13 cellular contexts compared by ENCODE assay signal in the genomic region with DNA sequence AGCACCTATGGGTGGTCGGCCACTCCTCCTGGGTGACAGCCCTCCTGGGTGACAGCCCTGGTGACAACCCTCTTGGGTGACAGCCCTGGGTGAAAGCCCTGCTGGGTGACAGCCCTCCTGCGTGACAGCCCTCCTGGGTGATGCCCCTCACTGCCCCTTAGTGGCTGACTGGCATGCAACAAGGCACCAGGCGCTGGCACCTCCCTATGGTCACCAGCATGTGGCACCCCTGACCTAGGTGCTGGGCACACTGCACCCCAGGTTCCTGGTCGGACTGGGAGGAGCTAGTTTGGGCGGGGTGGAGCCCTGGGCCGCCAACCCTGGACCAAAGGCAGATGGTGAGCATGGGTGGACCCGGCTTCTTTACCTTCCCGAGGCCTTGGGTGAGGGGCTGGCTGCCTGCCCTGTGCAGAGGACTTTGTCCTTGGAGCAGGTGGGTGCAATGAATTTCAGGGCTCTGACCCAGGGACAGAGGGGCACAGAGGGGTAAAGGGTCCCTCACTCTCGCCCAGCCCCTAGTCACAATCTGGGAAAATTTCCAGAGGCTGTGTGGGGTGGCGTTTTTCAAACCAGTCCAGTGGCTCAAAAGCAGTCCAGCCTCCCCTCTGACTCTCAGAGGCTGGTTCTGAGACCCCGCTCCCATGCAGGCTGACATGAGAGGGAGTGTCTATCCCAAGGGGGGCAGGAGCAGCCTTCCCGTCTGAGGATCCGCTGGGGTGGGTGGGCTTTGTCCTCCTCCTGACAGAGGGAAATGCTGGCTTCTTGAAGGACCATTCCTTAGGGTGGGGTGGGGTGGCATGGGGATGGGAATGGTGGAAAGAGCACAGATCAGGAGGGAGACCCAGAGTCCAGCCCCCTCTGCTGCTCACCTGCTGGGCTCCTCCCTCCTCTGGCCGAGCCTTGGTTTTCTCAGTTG. TPM values are rescaled to one million over a fixed set of nuclear protein-coding genes. Genes with fewer than 3 reads are reported as not detected.
DNase-seq lines count a peak whose midpoint lies in the region; ATAC-seq and TF ChIP-seq lines count a peak whose summit lies in the region.
"Had no signal": no experiment of that assay in that cellular context is flagged by ENCODE, and none has a peak within 500 bp of the region (broad histone marks: within the 10 kb centered on the region; RNA-seq: fewer than 3 reads in every experiment).

No MANE protein-coding gene starts in this region.

- peak; percentile 91 for ATAC-seq in activated T-helper 17 cell treated with anti-CD3 and anti-CD28 coated beads, Interleukin-2, amount 50 U/mL, for 72 hours (replicated peaks)
- peak; percentile 54 for ATAC-seq in stimulated activated memory B cell treated with anti-CD40 and anti-IgM and Interleukin-4, amounts not matched to agents 10 μg/mL and 1 μg/mL and 100 μg/mL, for 72 hours

- no peaks in the 10 kb centered on the region for H3K36me3 Mint-ChIP-seq in activated T-helper 17 cell treated with anti-CD3 and anti-CD28 coated beads, Interleukin-2, amount 50 U/mL, for 72 hours (ENCODE audit: low read depth)
- H3K36me3 Mint-ChIP-seq in stimulated activated memory B cell treated with anti-CD40 and anti-IgM and Interleukin-4, amounts not matched to agents 10 μg/mL and 1 μg/mL and 100 μg/mL, for 72 hours = no peaks in the 10 kb centered on the region
- H3K36me3 Mint-ChIP-seq: CD14-positive monocyte had no signal

- DNase-seq in stimulated activated CD8-positive, alpha-beta memory T cell treated with anti-CD3 and anti-CD28 coated beads, Interleukin-12 subunit alpha, Interleukin-12 subunit beta, amount 100 ng/mL, for 4 hours (ENCODE audit: low read depth) = peak; percentile 45
- no peak for DNase-seq in stimulated activated CD8-positive, alpha-beta memory T cell treated with anti-CD3 and anti-CD28 coated beads, Interleukin-4, amount 100 ng/mL, for 48 hours
- DNase-seq in HT-29 (ENCODE audit: low spot score) (peak; percentile 32), ovary (no peak), GM19238 (ENCODE audit: insufficient read length, low spot score) (no peak), T-helper 9 cell (no peak)
- DNase-seq: NCI-H226 had no signal

- no peak for TF ChIP-seq POLR2A in ovary (IDR thresholded peaks at IDR 0.05)

- no peak overlapping the region for H3K4me3 ChIP-seq in ovary
- H3K4me3 ChIP-seq: smooth muscle cell had no signal

- no peaks in the 10 kb centered on the region for H3K27me3 Mint-ChIP-seq in activated T-helper 17 cell treated with anti-CD3 and anti-CD28 coated beads, Interleukin-2, amount 50 U/mL, for 72 hours
- no peaks in the 10 kb centered on the region for H3K27me3 Mint-ChIP-seq in stimulated activated memory B cell treated with anti-CD40 and anti-IgM and Interleukin-4, amounts not matched to agents 10 μg/mL and 1 μg/mL and 100 μg/mL, for 72 hours

- H3K4me1 Mint-ChIP-seq in activated T-helper 17 cell treated with anti-CD3 and anti-CD28 coated beads, Interleukin-2, amount 50 U/mL, for 72 hours = no peaks in the 10 kb centered on the region
- H3K4me1 Mint-ChIP-seq in stimulated activated memory B cell treated with anti-CD40 and anti-IgM and Interleukin-4, amounts not matched to agents 10 μg/mL and 1 μg/mL and 100 μg/mL, for 72 hours = peaks cover 15% of the 10 kb centered on the region

- no peak for TF ChIP-seq CTCF in ovary (IDR thresholded peaks at IDR 0.05)

- no peaks in the 10 kb centered on the region for H3K9me3 Mint-ChIP-seq in activated T-helper 17 cell treated with anti-CD3 and anti-CD28 coated beads, Interleukin-2, amount 50 U/mL, for 72 hours
- no peaks in the 10 kb centered on the region for H3K9me3 Mint-ChIP-seq in stimulated activated memory B cell treated with anti-CD40 and anti-IgM and Interleukin-4, amounts not matched to agents 10 μg/mL and 1 μg/mL and 100 μg/mL, for 72 hours

- H3K27ac Mint-ChIP-seq in activated T-helper 17 cell treated with anti-CD3 and anti-CD28 coated beads, Interleukin-2, amount 50 U/mL, for 72 hours = no peak overlapping the region
- H3K27ac Mint-ChIP-seq in stimulated activated memory B cell treated with anti-CD40 and anti-IgM and Interleukin-4, amounts not matched to agents 10 μg/mL and 1 μg/mL and 100 μg/mL, for 72 hours = no peak overlapping the region
- H3K27ac Mint-ChIP-seq: CD14-positive monocyte had no signal

- intact Hi-C loops in ovary (cut with DNase I) = no loop called here

- no peak overlapping the region for H3K4me3 Mint-ChIP-seq in activated T-helper 17 cell treated with anti-CD3 and anti-CD28 coated beads, Interleukin-2, amount 50 U/mL, for 72 hours
- H3K4me3 Mint-ChIP-seq in stimulated activated memory B cell treated with anti-CD40 and anti-IgM and Interleukin-4, amounts not matched to agents 10 μg/mL and 1 μg/mL and 100 μg/mL, for 72 hours = no peak overlapping the region
- H3K4me3 Mint-ChIP-seq: CD14-positive monocyte had no signal

- H3K27me3 ChIP-seq in ovary = no peaks in the 10 kb centered on the region

- 81 to 84% (median 83%) methylated on average over 10 to 14 of the region's 14 CpGs for WGBS in ovary, 3 donors

- no peak for TF ChIP-seq EP300 in ovary (IDR thresholded peaks at IDR 0.05)

- H3K36me3 ChIP-seq in ovary = no peaks in the 10 kb centered on the region

- no peak overlapping the region for H3K27ac ChIP-seq in ovary

- H3K9me3 ChIP-seq in ovary = no peaks in the 10 kb centered on the region

- H3K4me1 ChIP-seq in ovary (ENCODE audit: insufficient read depth) = peaks cover 2% of the 10 kb centered on the region

RNA-seq across cellular contexts. Expression of a gene that starts 25.9 kb away (rescaled TPM):
- not detected in 2 replicates for total RNA-seq in HT-29 (2014; rRNA removed; shearing (Covaris generic))
- total RNA-seq in activated T-helper 17 cell treated with anti-CD3 and anti-CD28 coated beads, Interleukin-2, amount 50 U/mL, for 72 hours = not detected
- not detected for total RNA-seq in ovary
- under 1 TPM in 1 of 2 donors, not detected in 1; 0.53 TPM for polyA plus RNA-seq in ovary
- total RNA-seq: fibroblast of villous mesenchyme, smooth muscle cell, temporal lobe had no signal
- polyA plus RNA-seq: smooth muscle cell had no signal

RNA-seq across cellular contexts. Expression of a gene that starts 44.5 kb away (rescaled TPM):
- total RNA-seq in HT-29 (2014; rRNA removed; shearing (Covaris generic)) = 147 and 162 TPM in 2 replicates
- 100 to 1,000 TPM; 204 to 207 TPM for total RNA-seq in activated T-helper 17 cell treated with anti-CD3 and anti-CD28 coated beads, Interleukin-2, amount 50 U/mL, for 72 hours
- total RNA-seq in ovary = 100 to 1,000 TPM in 5 of 7 donors, 10 to 100 TPM in 2; 72.3 to 256 (median 228) TPM
- 100 to 1,000 TPM; 111 to 184 TPM for polyA plus RNA-seq in ovary

Comparison
In these comparisons a context has a peak if more than half of its experiments do, and no peak if none do; other contexts are left out.
1. DNase-seq: peak in stimulated activated CD8-positive, alpha-beta memory T cell treated with anti-CD3 and anti-CD28 coated beads, Interleukin-12 subunit alpha, Interleukin-12 subunit beta, amount 100 ng/mL, for 4 hours (single experiment) and HT-29 (single experiment); none in stimulated activated CD8-positive, alpha-beta memory T cell treated with anti-CD3 and anti-CD28 coated beads, Interleukin-4, amount 100 ng/mL, for 48 hours (single experiment), ovary (0 of 5), GM19238 (single experiment) and T-helper 9 cell (single experiment).